8 cellular contexts compared by ENCODE assay signal in genomic region chr7:77121860-77122681, GRCh38. TPM values are rescaled to one million over a fixed set of nuclear protein-coding genes. Genes with fewer than 3 reads are reported as not detected.
DNase-seq lines count a peak whose midpoint lies in the region; ATAC-seq lines count a peak whose summit lies in the region.
"Not testable (repeated sequence)": the region's sequence is repeated elsewhere in the genome, so short reads cannot be mapped to it uniquely, and the experiment has no call there.

A gene with protein sequence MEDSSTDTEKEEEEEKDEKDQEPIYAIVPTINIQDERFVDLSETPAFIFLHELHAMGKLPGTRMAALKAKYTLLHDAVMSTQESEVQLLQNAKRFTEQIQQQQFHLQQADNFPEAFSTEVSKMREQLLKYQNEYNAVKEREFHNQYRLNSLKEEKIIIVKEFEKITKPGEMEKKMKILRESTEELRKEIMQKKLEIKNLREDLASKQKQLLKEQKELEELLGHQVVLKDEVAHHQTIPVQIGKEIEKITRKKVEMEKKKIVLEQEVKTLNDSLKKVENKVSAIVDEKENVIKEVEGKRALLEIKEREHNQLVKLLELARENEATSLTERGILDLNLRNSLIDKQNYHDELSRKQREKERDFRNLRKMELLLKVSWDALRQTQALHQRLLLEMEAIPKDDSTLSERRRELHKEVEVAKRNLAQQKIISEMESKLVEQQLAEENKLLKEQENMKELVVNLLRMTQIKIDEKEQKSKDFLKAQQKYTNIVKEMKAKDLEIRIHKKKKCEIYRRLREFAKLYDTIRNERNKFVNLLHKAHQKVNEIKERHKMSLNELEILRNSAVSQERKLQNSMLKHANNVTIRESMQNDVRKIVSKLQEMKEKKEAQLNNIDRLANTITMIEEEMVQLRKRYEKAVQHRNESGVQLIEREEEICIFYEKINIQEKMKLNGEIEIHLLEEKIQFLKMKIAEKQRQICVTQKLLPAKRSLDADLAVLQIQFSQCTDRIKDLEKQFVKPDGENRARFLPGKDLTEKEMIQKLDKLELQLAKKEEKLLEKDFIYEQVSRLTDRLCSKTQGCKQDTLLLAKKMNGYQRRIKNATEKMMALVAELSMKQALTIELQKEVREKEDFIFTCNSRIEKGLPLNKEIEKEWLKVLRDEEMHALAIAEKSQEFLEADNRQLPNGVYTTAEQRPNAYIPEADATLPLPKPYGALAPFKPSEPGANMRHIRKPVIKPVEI (plus strand): TSS chr7:77122615. CDS start chr7:77167669, 45,054 bp downstream.

- not testable (repeated sequence) for H3K36me3 Mint-ChIP-seq in activated CD4-positive, alpha-beta T cell treated with anti-CD3 and anti-CD28 coated beads, Interleukin-2, amount 10 ng/mL, durations not matched to agents 7 days and 5 days (ENCODE audit: low read depth)

- peak within 1 kb of the TSS; percentile 74 for H3K27ac Mint-ChIP-seq in activated CD4-positive, alpha-beta T cell treated with anti-CD3 and anti-CD28 coated beads, Interleukin-2, amount 10 ng/mL, durations not matched to agents 7 days and 5 days

- peaks cover 6 to 20% (median 9%) of the 10 kb centered on the region in 10 experiments; a peak in 17 of 20 replicates for H3K4me1 ChIP-seq in BLaER1 treated with 17β-estradiol and CSF1 and Interleukin-3, amounts not matched to agents 10 nM and 100 nM

- H3K27ac ChIP-seq in BLaER1 treated with 17β-estradiol and CSF1 and Interleukin-3, amounts not matched to agents 10 nM and 100 nM, result peak within 1 kb of the TSS in 9 of 11 experiments; percentile 37 to 72 (median 49); a peak in 13 of 22 replicates

- DNase-seq in NCI-H69 (lab: John Stamatoyannopoulos, UW) (peak; percentile 100), dedifferentiated amniotic fluid mesenchymal stem cell (ENCODE audit: extremely low spot score) (peak; percentile 99), left kidney (ENCODE audit: low read depth, low spot score) (peak; percentile 100)
- peak; percentile 98 for DNase-seq in activated CD4-positive, alpha-beta T cell treated with anti-CD3 and anti-CD28 coated beads, Interleukin-2, amount 10 ng/mL, durations not matched to agents 7 days and 5 days
- DNase-seq in stimulated activated CD4-positive, alpha-beta T cell treated with anti-CD3 and anti-CD28 coated beads, Interleukin-1b, Interleukin-23, amount 100 ng/mL, for 4 hours (ENCODE audit: low read depth in 2 of 2), result peak; percentile 74 to 86

- ATAC-seq in GM19397 (IDR thresholded peaks at IDR 0.05; ENCODE audit: unreplicated experiment) (peak; percentile 98), HG03558 (IDR thresholded peaks at IDR 0.05; ENCODE audit: extremely low read depth, unreplicated experiment) (peak; percentile 92)

- POLR2A ChIA-PET in activated CD4-positive, alpha-beta T cell treated with anti-CD3 and anti-CD28 coated beads, Interleukin-2, amount 10 ng/mL, durations not matched to agents 7 days and 5 days (lab: Charles Lee), result interaction anchor here (0.6 kb wide), 1 partner anchor 966 kb away, joined by 3 read pairs; no protein-coding TSS in a partner anchor

- H3K27me3 ChIP-seq in BLaER1 treated with 17β-estradiol and CSF1 and Interleukin-3, amounts not matched to agents 10 nM and 100 nM, result not testable (repeated sequence)

- H4K20me1 ChIP-seq in BLaER1 treated with 17β-estradiol and CSF1 and Interleukin-3, amounts not matched to agents 10 nM and 100 nM, result not testable (repeated sequence)

- H3K27me3 Mint-ChIP-seq in activated CD4-positive, alpha-beta T cell treated with anti-CD3 and anti-CD28 coated beads, Interleukin-2, amount 10 ng/mL, durations not matched to agents 7 days and 5 days, result not testable (repeated sequence)

- not testable (repeated sequence) for H3K9me3 ChIP-seq in BLaER1 treated with 17β-estradiol and CSF1 and Interleukin-3, amounts not matched to agents 10 nM and 100 nM (replicated peaks in 1 of 11)

- H3K36me3 ChIP-seq in BLaER1 treated with 17β-estradiol and CSF1 and Interleukin-3, amounts not matched to agents 10 nM and 100 nM, result not testable (repeated sequence)

- H3K9me3 Mint-ChIP-seq in activated CD4-positive, alpha-beta T cell treated with anti-CD3 and anti-CD28 coated beads, Interleukin-2, amount 10 ng/mL, durations not matched to agents 7 days and 5 days, result not testable (repeated sequence)

- CTCF ChIA-PET in activated CD4-positive, alpha-beta T cell treated with anti-CD3 and anti-CD28 coated beads, Interleukin-2, amount 10 ng/mL, durations not matched to agents 7 days and 5 days (lab: Charles Lee), result interaction anchor here (1.0 to 1.5 kb wide), 2 partner anchors 117 to 125 kb away, joined by 3 to 9 read pairs; no protein-coding TSS in a partner anchor

- H3K4me3 ChIP-seq in BLaER1 treated with 17β-estradiol and CSF1 and Interleukin-3, amounts not matched to agents 10 nM and 100 nM, result peak within 1 kb of the TSS; percentile 64 to 80 (median 72)

- peak within 1 kb of the TSS; percentile 73 for H3K4me3 Mint-ChIP-seq in activated CD4-positive, alpha-beta T cell treated with anti-CD3 and anti-CD28 coated beads, Interleukin-2, amount 10 ng/mL, durations not matched to agents 7 days and 5 days

- H3K4me1 Mint-ChIP-seq in activated CD4-positive, alpha-beta T cell treated with anti-CD3 and anti-CD28 coated beads, Interleukin-2, amount 10 ng/mL, durations not matched to agents 7 days and 5 days, result peaks cover 20% of the 10 kb centered on the region

- peak within 1 kb of the TSS; percentile 63 to 79 (median 73) for H3K9ac ChIP-seq in BLaER1 treated with 17β-estradiol and CSF1 and Interleukin-3, amounts not matched to agents 10 nM and 100 nM

- H3K4me2 ChIP-seq in BLaER1 treated with 17β-estradiol and CSF1 and Interleukin-3, amounts not matched to agents 10 nM and 100 nM, result peak within 1 kb of the TSS; percentile 85 to 97 (median 89)

RNA-seq across cellular contexts. Expression of the gene that starts here (rescaled TPM):
- 10 to 100 TPM in 1 of 2 experiments, 1 to 10 TPM in 1; 9.2 to 10.5 TPM for total RNA-seq in activated CD4-positive, alpha-beta T cell treated with anti-CD3 and anti-CD28 coated beads, Interleukin-2, amount 10 ng/mL, durations not matched to agents 7 days and 5 days

Comparison
In these comparisons a context has a peak if more than half of its experiments do, and no peak if none do; other contexts are left out.
1. Peak in every context shown above with its lines: DNase-seq, ATAC-seq, H3K4me3 ChIP-seq and H3K27ac ChIP-seq.